ENCODE assay signal across 36 cellular contexts in the genomic region with DNA sequence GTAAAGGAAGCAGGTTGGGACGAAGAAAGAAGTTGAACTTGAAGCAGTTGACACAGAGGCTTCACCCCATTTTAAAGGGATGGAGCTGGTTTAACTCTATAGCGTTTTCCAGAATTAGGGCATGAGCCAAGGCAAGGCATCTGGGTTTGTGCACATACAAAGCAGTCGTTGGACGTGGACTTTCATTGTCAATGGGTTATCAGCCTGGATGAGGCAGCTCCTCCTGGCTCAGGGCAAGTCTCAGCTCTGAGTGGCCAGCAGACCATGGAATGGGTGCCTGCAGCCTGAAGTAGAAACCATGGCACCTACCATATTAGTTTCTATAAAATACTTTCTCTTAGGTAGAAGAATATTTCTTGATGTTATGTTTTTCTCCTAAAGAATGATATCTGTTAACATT.
"Had no signal": no experiment of that assay in that cellular context is flagged by ENCODE, and none has a peak within 500 bp of the region (broad histone marks: within the 10 kb centered on the region; RNA-seq: fewer than 3 reads in every experiment).

No MANE protein-coding gene starts in this region.

- H3K4me3 Mint-ChIP-seq: activated naive CD4-positive, alpha-beta T cell treated with anti-CD3 and anti-CD28 coated beads for 36 hours; activated naive CD4-positive, alpha-beta T cell treated with anti-CD3 and anti-CD28 coated beads, Interleukin-2, amount 10 ng/mL, durations not matched to agents 7 days and 5 days; activated naive CD4-positive, alpha-beta T cell treated with anti-CD3 and anti-CD28 coated beads, Interleukin-2, amount 50 U/mL, for 24 hours; activated naive CD8-positive, alpha-beta T cell; activated naive CD8-positive, alpha-beta T cell treated with anti-CD3 and anti-CD28 coated beads for 36 hours; activated naive CD8-positive, alpha-beta T cell treated with anti-CD3 and anti-CD28 coated beads, Interleukin-2, amount 10 ng/mL, durations not matched to agents 7 days and 5 days; activated naive CD8-positive, alpha-beta T cell treated with anti-CD3 and anti-CD28 coated beads, Interleukin-2, amount 50 U/mL, for 24 hours; activated T-cell treated with anti-CD3 and anti-CD28 coated beads, Interleukin-2, amount 50 U/mL, for 24 hours; activated T-cell treated with anti-CD3 and anti-CD28 coated beads, Interleukin-2, amount 50 U/mL, for 4 hours; activated T-cell treated with anti-CD3 and anti-CD28 coated beads, Interleukin-2, amount 50 U/mL, for 72 hours; activated T-helper 1 cell treated with anti-CD3 and anti-CD28 coated beads, Interleukin-12 subunit alpha, Interleukin-12 subunit beta, Interleukin-2, Interleukin-4 antibody, amounts not matched to agents 30 ng/mL and 10 ng/mL and 1 ng/mL, durations not matched to agents 14 hours and 24 hours and 36 hours; activated T-helper 17 cell treated with anti-CD3 and anti-CD28 coated beads, Interleukin-2, amount 50 U/mL, for 72 hours; brain; central memory CD8-positive, alpha-beta T cell had no signal

- H3K27ac ChIP-seq: adrenal gland, body of pancreas, brain microvascular endothelial cell, breast epithelium, cardiac muscle cell had no signal

- H3K27me3 ChIP-seq: adrenal gland, body of pancreas, brain microvascular endothelial cell, breast epithelium, cardiac muscle cell had no signal

- H3K27me3 Mint-ChIP-seq: activated naive CD4-positive, alpha-beta T cell treated with anti-CD3 and anti-CD28 coated beads, Interleukin-2, amount 10 ng/mL, durations not matched to agents 7 days and 5 days; activated naive CD4-positive, alpha-beta T cell treated with anti-CD3 and anti-CD28 coated beads, Interleukin-2, amount 50 U/mL, for 24 hours; activated naive CD8-positive, alpha-beta T cell treated with anti-CD3 and anti-CD28 coated beads for 36 hours; activated naive CD8-positive, alpha-beta T cell treated with anti-CD3 and anti-CD28 coated beads, Interleukin-2, amount 10 ng/mL, durations not matched to agents 7 days and 5 days; activated naive CD8-positive, alpha-beta T cell treated with anti-CD3 and anti-CD28 coated beads, Interleukin-2, amount 50 U/mL, for 24 hours; activated T-cell treated with anti-CD3 and anti-CD28 coated beads, Interleukin-2, amount 50 U/mL, for 24 hours; central memory CD8-positive, alpha-beta T cell had no signal

- H3K36me3 Mint-ChIP-seq: activated naive CD4-positive, alpha-beta T cell treated with anti-CD3 and anti-CD28 coated beads, Interleukin-2, amount 10 ng/mL, durations not matched to agents 7 days and 5 days; activated naive CD4-positive, alpha-beta T cell treated with anti-CD3 and anti-CD28 coated beads, Interleukin-2, amount 50 U/mL, for 24 hours; activated naive CD4-positive, alpha-beta T cell treated with anti-CD3 and anti-CD28 coated beads, Interleukin-2, amount 50 U/mL, for 72 hours; activated naive CD8-positive, alpha-beta T cell; activated naive CD8-positive, alpha-beta T cell treated with anti-CD3 and anti-CD28 coated beads for 36 hours; activated naive CD8-positive, alpha-beta T cell treated with anti-CD3 and anti-CD28 coated beads, Interleukin-2, amount 10 ng/mL, durations not matched to agents 7 days and 5 days; brain had no signal

- DNase-seq: activated effector memory CD4-positive, alpha-beta T cell treated with anti-CD3 and anti-CD28 coated beads, Interleukin-2, amount 50 U/mL, for 16 hours; activated effector memory CD4-positive, alpha-beta T cell treated with Interleukin-2 at 50 U/mL for 16 hours; activated gamma-delta T cell; activated gamma-delta T cell treated with Interleukin-2 at 50 U/mL for 16 hours; activated naive CD4-positive, alpha-beta T cell; activated naive CD4-positive, alpha-beta T cell treated with anti-CD3 and anti-CD28 coated beads for 36 hours; activated naive CD4-positive, alpha-beta T cell treated with anti-CD3 and anti-CD28 coated beads, Interleukin-2, amount 10 ng/mL, durations not matched to agents 7 days and 5 days; activated naive CD4-positive, alpha-beta T cell treated with anti-CD3 and anti-CD28 coated beads, Interleukin-2, amount 50 U/mL, for 16 hours; activated naive CD4-positive, alpha-beta T cell treated with Interleukin-2 at 50 U/mL for 16 hours; activated naive CD8-positive, alpha-beta T cell treated with anti-CD3 and anti-CD28 coated beads for 36 hours; activated naive CD8-positive, alpha-beta T cell treated with anti-CD3 and anti-CD28 coated beads, Interleukin-2, amount 10 ng/mL, durations not matched to agents 7 days and 5 days; activated naive CD8-positive, alpha-beta T cell treated with anti-CD3 and anti-CD28 coated beads, Interleukin-2, amount 50 U/mL, for 24 hours; activated T-cell treated with anti-CD3 and anti-CD28 coated beads, Interleukin-2, amount 50 U/mL, for 1 hour; activated T-cell treated with anti-CD3 and anti-CD28 coated beads, Interleukin-2, amount 50 U/mL, for 24 hours; activated T-cell treated with anti-CD3 and anti-CD28 coated beads, Interleukin-2, amount 50 U/mL, for 4 hours; activated T-cell treated with anti-CD3 and anti-CD28 coated beads, Interleukin-2, amount 50 U/mL, for 48 hours; activated T-cell treated with anti-CD3 and anti-CD28 coated beads, Interleukin-2, amount 50 U/mL, for 72 hours; adrenal gland; amniotic stem cell; amygdala; anterior cingulate cortex; aorta; body of pancreas; brain microvascular endothelial cell; caudate nucleus; cerebellar nuclear complex had no signal

- H3K4me1 ChIP-seq: adrenal gland, body of pancreas, breast epithelium had no signal

- H3K27ac Mint-ChIP-seq: activated naive CD4-positive, alpha-beta T cell treated with anti-CD3 and anti-CD28 coated beads for 36 hours; activated naive CD4-positive, alpha-beta T cell treated with anti-CD3 and anti-CD28 coated beads, Interleukin-2, amount 10 ng/mL, durations not matched to agents 7 days and 5 days; activated naive CD4-positive, alpha-beta T cell treated with anti-CD3 and anti-CD28 coated beads, Interleukin-2, amount 50 U/mL, for 24 hours; activated naive CD4-positive, alpha-beta T cell treated with anti-CD3 and anti-CD28 coated beads, Interleukin-2, amount 50 U/mL, for 72 hours; activated naive CD8-positive, alpha-beta T cell; activated naive CD8-positive, alpha-beta T cell treated with anti-CD3 and anti-CD28 coated beads for 36 hours; activated naive CD8-positive, alpha-beta T cell treated with anti-CD3 and anti-CD28 coated beads, Interleukin-2, amount 10 ng/mL, durations not matched to agents 7 days and 5 days; activated naive CD8-positive, alpha-beta T cell treated with anti-CD3 and anti-CD28 coated beads, Interleukin-2, amount 50 U/mL, for 24 hours; activated T-cell treated with anti-CD3 and anti-CD28 coated beads, Interleukin-2, amount 50 U/mL, for 24 hours; activated T-cell treated with anti-CD3 and anti-CD28 coated beads, Interleukin-2, amount 50 U/mL, for 72 hours; activated T-helper 1 cell treated with anti-CD3 and anti-CD28 coated beads, Interleukin-12 subunit alpha, Interleukin-12 subunit beta, Interleukin-2, Interleukin-4 antibody, amounts not matched to agents 30 ng/mL and 10 ng/mL and 1 ng/mL, durations not matched to agents 14 hours and 24 hours and 36 hours; activated T-helper 17 cell treated with anti-CD3 and anti-CD28 coated beads, Interleukin-2, amount 50 U/mL, for 72 hours; activated T-helper 2 cell treated with anti-CD3 and anti-CD28 coated beads, Interferon-gamma antibody, Interleukin-2, Interleukin-4, amounts not matched to agents 10 μg/mL and 5 μg/mL and 100 μg/mL, durations not matched to agents 14 hours and 24 hours and 36 hours; brain had no signal

- H3K9me3 ChIP-seq: adrenal gland, body of pancreas, breast epithelium had no signal

- H3K4me3 ChIP-seq: adrenal gland, body of pancreas, breast epithelium, cardiac muscle cell had no signal

- H3K36me3 ChIP-seq: adrenal gland, brain microvascular endothelial cell, breast epithelium, cardiac muscle cell had no signal

- H3K9me3 Mint-ChIP-seq: activated naive CD4-positive, alpha-beta T cell treated with anti-CD3 and anti-CD28 coated beads for 36 hours; activated naive CD4-positive, alpha-beta T cell treated with anti-CD3 and anti-CD28 coated beads, Interleukin-2, amount 10 ng/mL, durations not matched to agents 7 days and 5 days; activated naive CD4-positive, alpha-beta T cell treated with anti-CD3 and anti-CD28 coated beads, Interleukin-2, amount 50 U/mL, for 24 hours; activated naive CD4-positive, alpha-beta T cell treated with anti-CD3 and anti-CD28 coated beads, Interleukin-2, amount 50 U/mL, for 72 hours; activated naive CD8-positive, alpha-beta T cell treated with anti-CD3 and anti-CD28 coated beads for 36 hours; activated naive CD8-positive, alpha-beta T cell treated with anti-CD3 and anti-CD28 coated beads, Interleukin-2, amount 10 ng/mL, durations not matched to agents 7 days and 5 days; activated naive CD8-positive, alpha-beta T cell treated with anti-CD3 and anti-CD28 coated beads, Interleukin-2, amount 50 U/mL, for 24 hours; activated T-cell treated with anti-CD3 and anti-CD28 coated beads, Interleukin-2, amount 50 U/mL, for 24 hours; activated T-cell treated with anti-CD3 and anti-CD28 coated beads, Interleukin-2, amount 50 U/mL, for 4 hours; activated T-cell treated with anti-CD3 and anti-CD28 coated beads, Interleukin-2, amount 50 U/mL, for 72 hours; activated T-helper 1 cell treated with anti-CD3 and anti-CD28 coated beads, Interleukin-12 subunit alpha, Interleukin-12 subunit beta, Interleukin-2, Interleukin-4 antibody, amounts not matched to agents 30 ng/mL and 10 ng/mL and 1 ng/mL, durations not matched to agents 14 hours and 24 hours and 36 hours; activated T-helper 2 cell treated with anti-CD3 and anti-CD28 coated beads, Interferon-gamma antibody, Interleukin-2, Interleukin-4, amounts not matched to agents 10 μg/mL and 5 μg/mL and 100 μg/mL, durations not matched to agents 14 hours and 24 hours and 36 hours; brain had no signal

- H3K4me1 Mint-ChIP-seq: activated naive CD4-positive, alpha-beta T cell treated with anti-CD3 and anti-CD28 coated beads, Interleukin-2, amount 10 ng/mL, durations not matched to agents 7 days and 5 days; activated naive CD4-positive, alpha-beta T cell treated with anti-CD3 and anti-CD28 coated beads, Interleukin-2, amount 50 U/mL, for 24 hours; activated naive CD8-positive, alpha-beta T cell treated with anti-CD3 and anti-CD28 coated beads for 36 hours; activated naive CD8-positive, alpha-beta T cell treated with anti-CD3 and anti-CD28 coated beads, Interleukin-2, amount 10 ng/mL, durations not matched to agents 7 days and 5 days; activated naive CD8-positive, alpha-beta T cell treated with anti-CD3 and anti-CD28 coated beads, Interleukin-2, amount 50 U/mL, for 24 hours; activated T-helper 17 cell treated with anti-CD3 and anti-CD28 coated beads, Interleukin-2, amount 50 U/mL, for 72 hours; brain; central memory CD8-positive, alpha-beta T cell had no signal

- ATAC-seq: activated naive CD4-positive, alpha-beta T cell treated with anti-CD3 and anti-CD28 coated beads, Interleukin-2, amount 50 U/mL, for 72 hours; activated naive CD8-positive, alpha-beta T cell treated with anti-CD3 and anti-CD28 coated beads, Interleukin-2, amount 50 U/mL, for 24 hours; activated T-cell treated with anti-CD3 and anti-CD28 coated beads, Interleukin-2, amount 50 U/mL, for 4 hours; activated T-cell treated with anti-CD3 and anti-CD28 coated beads, Interleukin-2, amount 50 U/mL, for 72 hours; activated T-helper 17 cell treated with anti-CD3 and anti-CD28 coated beads, Interleukin-2, amount 50 U/mL, for 72 hours; body of pancreas had no signal
